Comparison of ENCODE assay signal across 9 cellular contexts in genomic region chr5:121949885-121950284, GRCh38. TPM values are rescaled to one million over a fixed set of nuclear protein-coding genes. Genes with fewer than 3 reads are reported as not detected.
DNase-seq lines count a peak whose midpoint lies in the region; ATAC-seq and TF ChIP-seq lines count a peak whose summit lies in the region.
"Had no signal": no experiment of that assay in that cellular context is flagged by ENCODE, and none has a peak within 500 bp of the region (broad histone marks: within the 10 kb centered on the region; RNA-seq: fewer than 3 reads in every experiment).

No MANE protein-coding gene starts in this region.

- H3K27me3 ChIP-seq in neuronal stem cell (ENCODE audit: control insufficient read depth in 3 of 3, insufficient read depth in 3 of 3, low read depth in 1 of 3, low read length in 3 of 3) (no peaks in the 10 kb centered on the region), MG63 (peaks cover 3% of the 10 kb centered on the region; the same call in 1 of the 2 replicates)

- no peak overlapping the region for H2BK120ac ChIP-seq in neuronal stem cell (ENCODE audit: low read depth, low read length)

- H2BK12ac ChIP-seq in neuronal stem cell (ENCODE audit: low read length): no peak overlapping the region

- no peak overlapping the region for H3K9ac ChIP-seq in neuronal stem cell (ENCODE audit: low read depth, low read length, poor library complexity)
- H3K9ac ChIP-seq: parathyroid adenoma had no signal

- H3K36me3 ChIP-seq in neuronal stem cell (replicated peaks in 1 of 2; ENCODE audit: control insufficient read depth in 2 of 2, insufficient read depth in 2 of 2, low read length in 2 of 2): no peaks in the 10 kb centered on the region
- H3K36me3 ChIP-seq in MG63: no peaks in the 10 kb centered on the region

- no peak overlapping the region for H4K8ac ChIP-seq in neuronal stem cell (ENCODE audit: low read depth, low read length)

- no peak overlapping the region for H3K18ac ChIP-seq in neuronal stem cell (ENCODE audit: low read length)

- H2BK15ac ChIP-seq in neuronal stem cell (ENCODE audit: low read length): no peak overlapping the region

- H2AK5ac ChIP-seq in neuronal stem cell (ENCODE audit: low read depth, low read length): no peak overlapping the region

- peak; percentile 41 for DNase-seq in D341Med (ENCODE audit: low spot score)
- peak; percentile 78 for DNase-seq in RKO (ENCODE audit: low spot score)
- no peak for DNase-seq in epithelial cell of proximal tubule (ENCODE audit: low read depth)
- DNase-seq in neuronal stem cell (ENCODE audit: low spot score): peak; percentile 30
- DNase-seq in MG63: no peak
- DNase-seq in activated CD4-positive, CD25-positive, alpha-beta regulatory T cell (lab: John Stamatoyannopoulos, UW): no peak

- no peak overlapping the region for H2BK5ac ChIP-seq in neuronal stem cell (ENCODE audit: low read length)

- TF ChIP-seq RAD21 in Ishikawa (IDR thresholded peaks at IDR 0.05; ENCODE audit: low read depth): peak; percentile 88

- H3K4me2 ChIP-seq in neuronal stem cell (ENCODE audit: insufficient read depth, low read length, poor library complexity, severe bottlenecking): no peak overlapping the region

- H3K27ac ChIP-seq in neuronal stem cell (replicated peaks; ENCODE audit: low read length): no peak overlapping the region
- H3K27ac ChIP-seq: parathyroid adenoma had no signal

- TF ChIP-seq EP300 in Ishikawa (IDR thresholded peaks at IDR 0.05; ENCODE audit: borderline replicate concordance): no peak

- H3K23ac ChIP-seq in neuronal stem cell (ENCODE audit: low read depth, low read length, poor library complexity): no peak overlapping the region

- no CpG with 5 or more reads among the region's 1 CpG for WGBS in neuronal stem cell (ENCODE audit: extremely low coverage in 2 of 2, insufficient read length in 2 of 2, insufficient replicate concordance in 1 of 2), 2 donors

- no peak overlapping the region for H3K4ac ChIP-seq in neuronal stem cell (ENCODE audit: low read length)

- peak; percentile 73 for ATAC-seq in GM18909 (IDR thresholded peaks at IDR 0.05; ENCODE audit: poor library complexity, unreplicated experiment)

- peak; percentile 78 for TF ChIP-seq CTCF in epithelial cell of proximal tubule (conservative IDR thresholded peaks at IDR 0.05; ENCODE audit: low read depth, low read length)

- H3K4me3 ChIP-seq in epithelial cell of proximal tubule (ENCODE audit: low read depth, low read length) (no peak overlapping the region), neuronal stem cell (ENCODE audit: low read length in 2 of 2) (no peak overlapping the region), MG63 (no peak overlapping the region)

- H3K4me1 ChIP-seq in neuronal stem cell (ENCODE audit: control insufficient read depth in 2 of 2, insufficient read depth in 1 of 2, low read depth in 1 of 2, low read length in 2 of 2): no peaks in the 10 kb centered on the region
- H3K4me1 ChIP-seq: parathyroid adenoma had no signal

- H3K14ac ChIP-seq in neuronal stem cell (ENCODE audit: low read length): no peak overlapping the region

- no peak overlapping the region for H2AFZ ChIP-seq in neuronal stem cell (ENCODE audit: low read length)
- H2AFZ ChIP-seq: parathyroid adenoma had no signal

- no peak overlapping the region for H4K91ac ChIP-seq in neuronal stem cell (ENCODE audit: low read depth, low read length, poor library complexity)

- H3K9me3 ChIP-seq in neuronal stem cell (replicated peaks in 1 of 2; ENCODE audit: control insufficient read depth in 2 of 2, insufficient read depth in 1 of 2, low read depth in 1 of 2, low read length in 2 of 2): no peaks in the 10 kb centered on the region
- H3K9me3 ChIP-seq in MG63: no peaks in the 10 kb centered on the region

- no peaks in the 10 kb centered on the region for H3K79me1 ChIP-seq in neuronal stem cell (ENCODE audit: low read depth, low read length)

TF ChIP-seq in Ishikawa, 13 proteins besides CTCF, POLR2A, EP300 and RAD21:
- TF ChIP-seq MAX (IDR thresholded peaks at IDR 0.05): no peak
- 0 out of 2 replicates have a peak, but pooled peaks have one; percentile 16 for TF ChIP-seq CEBPB (IDR thresholded peaks at IDR 0.05)

RNA-seq across cellular contexts. Expression of gene SRFBP1, which starts 11.9 kb away (rescaled TPM):
- total RNA-seq in epithelial cell of proximal tubule: 12.9 and 18.7 TPM in 2 replicates
- 10.0 TPM for polyA plus RNA-seq in neuronal stem cell (2013, experiment 1 of 2)
- polyA plus RNA-seq in neuronal stem cell (2013, experiment 2 of 2): 10.2 TPM
- total RNA-seq in MG63 (2014; rRNA removed; shearing (Covaris generic); ENCODE audit: low replicate concordance): 16.7 and 32.6 TPM in 2 replicates

Comparison
In these comparisons a context has a peak if more than half of its experiments do, and no peak if none do; other contexts are left out.
1. DNase-seq: peak in D341Med (single experiment), RKO (single experiment) and neuronal stem cell (single experiment); none in epithelial cell of proximal tubule (single experiment), MG63 (single experiment) and activated CD4-positive, CD25-positive, alpha-beta regulatory T cell (0 of 4).